ENCODE assay signal across 1 cellular context in the genomic region with DNA sequence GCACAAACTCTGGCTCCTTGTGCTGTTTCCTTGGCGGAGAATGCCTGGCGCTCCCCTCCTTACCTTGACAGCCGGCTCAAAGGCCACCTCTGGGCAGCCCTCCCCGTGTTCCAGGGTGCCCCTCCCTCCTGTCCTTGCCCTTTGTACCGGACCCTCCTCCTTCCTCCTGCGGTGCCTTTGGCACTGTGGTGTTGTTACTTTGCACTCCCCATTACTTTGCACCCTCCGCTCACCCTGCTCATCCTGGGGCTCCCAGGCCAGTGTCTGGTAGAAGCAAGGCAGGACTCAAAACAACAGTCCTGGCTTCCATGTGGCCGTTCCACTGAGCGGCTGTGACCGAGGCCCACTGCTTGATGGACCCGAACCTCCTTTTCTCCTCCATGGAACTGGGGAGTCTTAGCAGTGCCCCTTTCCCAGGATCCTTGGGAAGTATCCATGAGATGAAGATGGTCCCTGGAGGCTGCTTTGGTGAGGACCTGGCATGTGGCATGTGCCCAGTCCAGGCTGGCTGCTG.
TF ChIP-seq lines count a peak whose summit lies in the region.

No MANE protein-coding gene starts in this region.

TF ChIP-seq in HepG2, 621 proteins besides CTCF, POLR2A, EP300 and RAD21 (continued from another document and continues in another):
- TF ChIP-seq, protein P1, sequence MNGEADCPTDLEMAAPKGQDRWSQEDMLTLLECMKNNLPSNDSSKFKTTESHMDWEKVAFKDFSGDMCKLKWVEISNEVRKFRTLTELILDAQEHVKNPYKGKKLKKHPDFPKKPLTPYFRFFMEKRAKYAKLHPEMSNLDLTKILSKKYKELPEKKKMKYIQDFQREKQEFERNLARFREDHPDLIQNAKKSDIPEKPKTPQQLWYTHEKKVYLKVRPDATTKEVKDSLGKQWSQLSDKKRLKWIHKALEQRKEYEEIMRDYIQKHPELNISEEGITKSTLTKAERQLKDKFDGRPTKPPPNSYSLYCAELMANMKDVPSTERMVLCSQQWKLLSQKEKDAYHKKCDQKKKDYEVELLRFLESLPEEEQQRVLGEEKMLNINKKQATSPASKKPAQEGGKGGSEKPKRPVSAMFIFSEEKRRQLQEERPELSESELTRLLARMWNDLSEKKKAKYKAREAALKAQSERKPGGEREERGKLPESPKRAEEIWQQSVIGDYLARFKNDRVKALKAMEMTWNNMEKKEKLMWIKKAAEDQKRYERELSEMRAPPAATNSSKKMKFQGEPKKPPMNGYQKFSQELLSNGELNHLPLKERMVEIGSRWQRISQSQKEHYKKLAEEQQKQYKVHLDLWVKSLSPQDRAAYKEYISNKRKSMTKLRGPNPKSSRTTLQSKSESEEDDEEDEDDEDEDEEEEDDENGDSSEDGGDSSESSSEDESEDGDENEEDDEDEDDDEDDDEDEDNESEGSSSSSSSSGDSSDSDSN (CRISPR knock-in tag; IDR thresholded peaks at IDR 0.05): 0 out of 2 replicates have a peak, but pooled peaks have one; percentile 21
- TF ChIP-seq, protein P2, sequence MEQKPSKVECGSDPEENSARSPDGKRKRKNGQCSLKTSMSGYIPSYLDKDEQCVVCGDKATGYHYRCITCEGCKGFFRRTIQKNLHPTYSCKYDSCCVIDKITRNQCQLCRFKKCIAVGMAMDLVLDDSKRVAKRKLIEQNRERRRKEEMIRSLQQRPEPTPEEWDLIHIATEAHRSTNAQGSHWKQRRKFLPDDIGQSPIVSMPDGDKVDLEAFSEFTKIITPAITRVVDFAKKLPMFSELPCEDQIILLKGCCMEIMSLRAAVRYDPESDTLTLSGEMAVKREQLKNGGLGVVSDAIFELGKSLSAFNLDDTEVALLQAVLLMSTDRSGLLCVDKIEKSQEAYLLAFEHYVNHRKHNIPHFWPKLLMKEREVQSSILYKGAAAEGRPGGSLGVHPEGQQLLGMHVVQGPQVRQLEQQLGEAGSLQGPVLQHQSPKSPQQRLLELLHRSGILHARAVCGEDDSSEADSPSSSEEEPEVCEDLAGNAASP (CRISPR knock-in tag; IDR thresholded peaks at IDR 0.05; ENCODE audit: borderline replicate concordance): peak; percentile 29; the same call in 1 of the 2 replicates
- TF ChIP-seq ZNF224 (CRISPR knock-in tag; IDR thresholded peaks at IDR 0.05) (no peak), NFIC (IDR thresholded peaks at IDR 0.05; ENCODE audit: low read length) (no peak), ZNF468 (CRISPR knock-in tag; IDR thresholded peaks at IDR 0.05) (no peak), PITX1 (CRISPR knock-in tag; IDR thresholded peaks at IDR 0.05) (0 out of 2 replicates have a peak, but pooled peaks have one; percentile 18), SMAD3 (CRISPR knock-in tag; IDR thresholded peaks at IDR 0.05) (0 out of 2 replicates have a peak, but pooled peaks have one; percentile 61), DNMT1 (CRISPR knock-in tag; IDR thresholded peaks at IDR 0.05) (no peak), HNF4G (IDR thresholded peaks at IDR 0.05; ENCODE audit: borderline replicate concordance, low read depth, low read length) (peak; percentile 98), HNF4G (CRISPR knock-in tag; IDR thresholded peaks at IDR 0.05; ENCODE audit: borderline replicate concordance, low read depth) (peak; percentile 98; the same call in 1 of the 2 replicates), PHF5A (CRISPR knock-in tag; IDR thresholded peaks at IDR 0.05; ENCODE audit: low read depth, unreplicated experiment) (peak; percentile 75), ZNF510 (CRISPR knock-in tag; IDR thresholded peaks at IDR 0.05; ENCODE audit: low read depth) (no peak), GFI1 (CRISPR knock-in tag; IDR thresholded peaks at IDR 0.05; ENCODE audit: borderline replicate concordance) (no peak), ZMYM2 (CRISPR knock-in tag; IDR thresholded peaks at IDR 0.05) (peak; percentile 85), ZNF205 (CRISPR knock-in tag; IDR thresholded peaks at IDR 0.05) (peak; percentile 97), ERF (CRISPR knock-in tag; IDR thresholded peaks at IDR 0.05) (peak; percentile 69), FOXA3 (CRISPR knock-in tag; IDR thresholded peaks at IDR 0.05) (peak; percentile 67), ZNF44 (CRISPR knock-in tag; IDR thresholded peaks at IDR 0.05) (0 out of 2 replicates have a peak, but pooled peaks have one; percentile 45), RXRB (CRISPR knock-in tag; IDR thresholded peaks at IDR 0.05; ENCODE audit: borderline replicate concordance) (peak; percentile 75), ZFP1 (CRISPR knock-in tag; IDR thresholded peaks at IDR 0.05) (no peak), WIZ (CRISPR knock-in tag; IDR thresholded peaks at IDR 0.05) (no peak), ZNF7 (CRISPR knock-in tag; IDR thresholded peaks at IDR 0.05) (no peak), FOXK2 (IDR thresholded peaks at IDR 0.05) (no peak), SALL2 (CRISPR knock-in tag; IDR thresholded peaks at IDR 0.05) (no peak), STAG1 (CRISPR knock-in tag; IDR thresholded peaks at IDR 0.05) (peak; percentile 21), HNRNPH1 (optimal IDR thresholded peaks at IDR 0.05; ENCODE audit: low read depth, low read length) (no peak), ZNF616 (CRISPR knock-in tag; IDR thresholded peaks at IDR 0.05; ENCODE audit: low read depth) (peak; percentile 74; the same call in 1 of the 2 replicates), EED (CRISPR knock-in tag; IDR thresholded peaks at IDR 0.05) (0 out of 2 replicates have a peak, but pooled peaks have one; percentile 42)
- TF ChIP-seq, protein P3, sequence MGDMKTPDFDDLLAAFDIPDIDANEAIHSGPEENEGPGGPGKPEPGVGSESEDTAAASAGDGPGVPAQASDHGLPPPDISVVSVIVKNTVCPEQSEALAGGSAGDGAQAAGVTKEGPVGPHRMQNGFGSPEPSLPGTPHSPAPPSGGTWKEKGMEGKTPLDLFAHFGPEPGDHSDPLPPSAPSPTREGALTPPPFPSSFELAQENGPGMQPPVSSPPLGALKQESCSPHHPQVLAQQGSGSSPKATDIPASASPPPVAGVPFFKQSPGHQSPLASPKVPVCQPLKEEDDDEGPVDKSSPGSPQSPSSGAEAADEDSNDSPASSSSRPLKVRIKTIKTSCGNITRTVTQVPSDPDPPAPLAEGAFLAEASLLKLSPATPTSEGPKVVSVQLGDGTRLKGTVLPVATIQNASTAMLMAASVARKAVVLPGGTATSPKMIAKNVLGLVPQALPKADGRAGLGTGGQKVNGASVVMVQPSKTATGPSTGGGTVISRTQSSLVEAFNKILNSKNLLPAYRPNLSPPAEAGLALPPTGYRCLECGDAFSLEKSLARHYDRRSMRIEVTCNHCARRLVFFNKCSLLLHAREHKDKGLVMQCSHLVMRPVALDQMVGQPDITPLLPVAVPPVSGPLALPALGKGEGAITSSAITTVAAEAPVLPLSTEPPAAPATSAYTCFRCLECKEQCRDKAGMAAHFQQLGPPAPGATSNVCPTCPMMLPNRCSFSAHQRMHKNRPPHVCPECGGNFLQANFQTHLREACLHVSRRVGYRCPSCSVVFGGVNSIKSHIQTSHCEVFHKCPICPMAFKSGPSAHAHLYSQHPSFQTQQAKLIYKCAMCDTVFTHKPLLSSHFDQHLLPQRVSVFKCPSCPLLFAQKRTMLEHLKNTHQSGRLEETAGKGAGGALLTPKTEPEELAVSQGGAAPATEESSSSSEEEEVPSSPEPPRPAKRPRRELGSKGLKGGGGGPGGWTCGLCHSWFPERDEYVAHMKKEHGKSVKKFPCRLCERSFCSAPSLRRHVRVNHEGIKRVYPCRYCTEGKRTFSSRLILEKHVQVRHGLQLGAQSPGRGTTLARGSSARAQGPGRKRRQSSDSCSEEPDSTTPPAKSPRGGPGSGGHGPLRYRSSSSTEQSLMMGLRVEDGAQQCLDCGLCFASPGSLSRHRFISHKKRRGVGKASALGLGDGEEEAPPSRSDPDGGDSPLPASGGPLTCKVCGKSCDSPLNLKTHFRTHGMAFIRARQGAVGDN (CRISPR knock-in tag; IDR thresholded peaks at IDR 0.05): peak; percentile 95
- TF ChIP-seq, protein P4, sequence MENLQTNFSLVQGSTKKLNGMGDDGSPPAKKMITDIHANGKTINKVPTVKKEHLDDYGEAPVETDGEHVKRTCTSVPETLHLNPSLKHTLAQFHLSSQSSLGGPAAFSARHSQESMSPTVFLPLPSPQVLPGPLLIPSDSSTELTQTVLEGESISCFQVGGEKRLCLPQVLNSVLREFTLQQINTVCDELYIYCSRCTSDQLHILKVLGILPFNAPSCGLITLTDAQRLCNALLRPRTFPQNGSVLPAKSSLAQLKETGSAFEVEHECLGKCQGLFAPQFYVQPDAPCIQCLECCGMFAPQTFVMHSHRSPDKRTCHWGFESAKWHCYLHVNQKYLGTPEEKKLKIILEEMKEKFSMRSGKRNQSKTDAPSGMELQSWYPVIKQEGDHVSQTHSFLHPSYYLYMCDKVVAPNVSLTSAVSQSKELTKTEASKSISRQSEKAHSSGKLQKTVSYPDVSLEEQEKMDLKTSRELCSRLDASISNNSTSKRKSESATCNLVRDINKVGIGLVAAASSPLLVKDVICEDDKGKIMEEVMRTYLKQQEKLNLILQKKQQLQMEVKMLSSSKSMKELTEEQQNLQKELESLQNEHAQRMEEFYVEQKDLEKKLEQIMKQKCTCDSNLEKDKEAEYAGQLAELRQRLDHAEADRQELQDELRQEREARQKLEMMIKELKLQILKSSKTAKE (CRISPR knock-in tag; IDR thresholded peaks at IDR 0.05; ENCODE audit: borderline replicate concordance): peak; percentile 41; the same call in 1 of the 2 replicates
- TF ChIP-seq, protein P5, sequence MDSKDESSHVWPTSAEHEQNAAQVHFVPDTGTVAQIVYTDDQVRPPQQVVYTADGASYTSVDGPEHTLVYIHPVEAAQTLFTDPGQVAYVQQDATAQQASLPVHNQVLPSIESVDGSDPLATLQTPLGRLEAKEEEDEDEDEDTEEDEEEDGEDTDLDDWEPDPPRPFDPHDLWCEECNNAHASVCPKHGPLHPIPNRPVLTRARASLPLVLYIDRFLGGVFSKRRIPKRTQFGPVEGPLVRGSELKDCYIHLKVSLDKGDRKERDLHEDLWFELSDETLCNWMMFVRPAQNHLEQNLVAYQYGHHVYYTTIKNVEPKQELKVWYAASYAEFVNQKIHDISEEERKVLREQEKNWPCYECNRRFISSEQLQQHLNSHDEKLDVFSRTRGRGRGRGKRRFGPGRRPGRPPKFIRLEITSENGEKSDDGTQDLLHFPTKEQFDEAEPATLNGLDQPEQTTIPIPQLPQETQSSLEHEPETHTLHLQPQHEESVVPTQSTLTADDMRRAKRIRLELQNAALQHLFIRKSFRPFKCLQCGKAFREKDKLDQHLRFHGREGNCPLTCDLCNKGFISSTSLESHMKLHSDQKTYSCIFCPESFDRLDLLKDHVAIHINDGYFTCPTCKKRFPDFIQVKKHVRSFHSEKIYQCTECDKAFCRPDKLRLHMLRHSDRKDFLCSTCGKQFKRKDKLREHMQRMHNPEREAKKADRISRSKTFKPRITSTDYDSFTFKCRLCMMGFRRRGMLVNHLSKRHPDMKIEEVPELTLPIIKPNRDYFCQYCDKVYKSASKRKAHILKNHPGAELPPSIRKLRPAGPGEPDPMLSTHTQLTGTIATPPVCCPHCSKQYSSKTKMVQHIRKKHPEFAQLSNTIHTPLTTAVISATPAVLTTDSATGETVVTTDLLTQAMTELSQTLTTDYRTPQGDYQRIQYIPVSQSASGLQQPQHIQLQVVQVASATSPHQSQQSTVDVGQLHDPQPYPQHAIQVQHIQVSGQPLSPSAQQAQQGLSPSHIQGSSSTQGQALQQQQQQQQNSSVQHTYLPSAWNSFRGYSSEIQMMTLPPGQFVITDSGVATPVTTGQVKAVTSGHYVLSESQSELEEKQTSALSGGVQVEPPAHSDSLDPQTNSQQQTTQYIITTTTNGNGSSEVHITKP (CRISPR knock-in tag; IDR thresholded peaks at IDR 0.05; ENCODE audit: low read depth): peak; percentile 54; the same call in 1 of the 2 replicates
- TF ChIP-seq, protein P6, sequence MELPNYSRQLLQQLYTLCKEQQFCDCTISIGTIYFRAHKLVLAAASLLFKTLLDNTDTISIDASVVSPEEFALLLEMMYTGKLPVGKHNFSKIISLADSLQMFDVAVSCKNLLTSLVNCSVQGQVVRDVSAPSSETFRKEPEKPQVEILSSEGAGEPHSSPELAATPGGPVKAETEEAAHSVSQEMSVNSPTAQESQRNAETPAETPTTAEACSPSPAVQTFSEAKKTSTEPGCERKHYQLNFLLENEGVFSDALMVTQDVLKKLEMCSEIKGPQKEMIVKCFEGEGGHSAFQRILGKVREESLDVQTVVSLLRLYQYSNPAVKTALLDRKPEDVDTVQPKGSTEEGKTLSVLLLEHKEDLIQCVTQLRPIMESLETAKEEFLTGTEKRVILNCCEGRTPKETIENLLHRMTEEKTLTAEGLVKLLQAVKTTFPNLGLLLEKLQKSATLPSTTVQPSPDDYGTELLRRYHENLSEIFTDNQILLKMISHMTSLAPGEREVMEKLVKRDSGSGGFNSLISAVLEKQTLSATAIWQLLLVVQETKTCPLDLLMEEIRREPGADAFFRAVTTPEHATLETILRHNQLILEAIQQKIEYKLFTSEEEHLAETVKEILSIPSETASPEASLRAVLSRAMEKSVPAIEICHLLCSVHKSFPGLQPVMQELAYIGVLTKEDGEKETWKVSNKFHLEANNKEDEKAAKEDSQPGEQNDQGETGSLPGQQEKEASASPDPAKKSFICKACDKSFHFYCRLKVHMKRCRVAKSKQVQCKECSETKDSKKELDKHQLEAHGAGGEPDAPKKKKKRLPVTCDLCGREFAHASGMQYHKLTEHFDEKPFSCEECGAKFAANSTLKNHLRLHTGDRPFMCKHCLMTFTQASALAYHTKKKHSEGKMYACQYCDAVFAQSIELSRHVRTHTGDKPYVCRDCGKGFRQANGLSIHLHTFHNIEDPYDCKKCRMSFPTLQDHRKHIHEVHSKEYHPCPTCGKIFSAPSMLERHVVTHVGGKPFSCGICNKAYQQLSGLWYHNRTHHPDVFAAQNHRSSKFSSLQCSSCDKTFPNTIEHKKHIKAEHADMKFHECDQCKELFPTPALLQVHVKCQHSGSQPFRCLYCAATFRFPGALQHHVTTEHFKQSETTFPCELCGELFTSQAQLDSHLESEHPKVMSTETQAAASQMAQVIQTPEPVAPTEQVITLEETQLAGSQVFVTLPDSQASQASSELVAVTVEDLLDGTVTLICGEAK (IDR thresholded peaks at IDR 0.05): no peak
- TF ChIP-seq, protein P6 (CRISPR knock-in tag; IDR thresholded peaks at IDR 0.05): peak; percentile 56; the same call in 1 of the 2 replicates
